In genomic region chr16:72013389-72013788, GRCh38 we compare ENCODE assay signal across 14 cellular contexts. TPM values are rescaled to one million over a fixed set of nuclear protein-coding genes. Genes with fewer than 3 reads are reported as not detected.
A peak's percentile ranks its signal among the peaks of the same experiment; 100 is the strongest.
DNase-seq lines count a peak whose midpoint lies in the region; FAIRE-seq and TF ChIP-seq lines count a peak whose summit lies in the region.
"Had no signal": no experiment of that assay in that cellular context is flagged by ENCODE, and none has a peak within 500 bp of the region (broad histone marks: within the 10 kb centered on the region; RNA-seq: fewer than 3 reads in every experiment).

No MANE protein-coding gene starts in this region.

- H3K9ac ChIP-seq in liver (ENCODE audit: low read depth in 1 of 2, low read length in 2 of 2): peak overlapping the region; percentile 55 to 93

- H3K36me3 ChIP-seq in liver (ENCODE audit: control insufficient read depth in 4 of 4, insufficient read depth in 3 of 4, low read depth in 1 of 4, low read length in 3 of 4) (peaks cover 0 to 3% (median 2%) of the 10 kb centered on the region in 4 donors), H7 (replicated peaks; ENCODE audit: control insufficient read depth, insufficient read depth, low read length) (peaks cover 19% of the 10 kb centered on the region)

- FAIRE-seq in urothelium cell line (lab: Jason Lieb, UNC): no peak
- FAIRE-seq: colon, TTC549 had no signal

- TF ChIP-seq CTCF in liver (IDR thresholded peaks at IDR 0.05; ENCODE audit: low read depth, low read length, missing input control): no peak

- DNase-seq in A172 (ENCODE audit: low spot score) (peak; percentile 17), HPDE6-E6E7 (ENCODE audit: extremely low spot score) (peak; percentile 75), astrocyte of the hippocampus (ENCODE audit: low read depth, low spot score) (peak; percentile 67), urothelium cell line (ENCODE audit: low spot score) (no peak), NCI-H82 treated with DMSO at 0.1 percent for 48 hours (lab: John Stamatoyannopoulos, UW; ENCODE audit: unreplicated experiment) (no peak), H7 (no peak)
- DNase-seq in stimulated activated naive CD4-positive, alpha-beta T cell treated with Interleukin-2 at 50 U/mL for 16 hours (lab: John Stamatoyannopoulos, UW): no peak
- DNase-seq: DND-41; NCI-H446; stimulated activated CD4-positive, alpha-beta T cell treated with anti-CD3 and anti-CD28 coated beads, Interleukin-12 subunit alpha, Interleukin-12 subunit beta, amount 100 ng/mL, for 4 hours had no signal

- H3K27me3 ChIP-seq in liver (ENCODE audit: control insufficient read depth in 4 of 4, insufficient read depth in 4 of 4, low read length in 3 of 4) (no peaks in the 10 kb centered on the region), H7 (ENCODE audit: control insufficient read depth, insufficient read depth, low read length) (no peaks in the 10 kb centered on the region)

- 16% methylated on average over 5 of the region's 5 CpGs for WGBS in liver

- TF ChIP-seq RAD21 in liver (IDR thresholded peaks at IDR 0.05): no peak

- H3K4me3 ChIP-seq in liver (ENCODE audit: low read depth in 1 of 3, low read length in 3 of 3) (peak overlapping the region; percentile 61 to 97 (median 95)), H7 (ENCODE audit: insufficient read depth, low read depth, low read length) (no peak overlapping the region)

- H3K4me1 ChIP-seq in liver (ENCODE audit: control insufficient read depth in 4 of 4, insufficient read depth in 4 of 4, low read length in 3 of 4): peaks cover 7 to 40% (median 19%) of the 10 kb centered on the region in 4 donors

- H3K27ac ChIP-seq in liver (ENCODE audit: low read depth in 1 of 2, low read length in 2 of 2): peak overlapping the region; percentile 86 to 88

- H3K9me3 ChIP-seq in liver (ENCODE audit: control insufficient read depth in 4 of 4, low read length in 3 of 4): no peaks in the 10 kb centered on the region

TF ChIP-seq in liver, 16 proteins besides CTCF, POLR2A, EP300 and RAD21:
- TF ChIP-seq HNF4G (IDR thresholded peaks at IDR 0.05) (no peak), MAX (IDR thresholded peaks at IDR 0.05) (peak; percentile 45), RXRA (IDR thresholded peaks at IDR 0.05) (peak in 1 of 2 donors; percentile 26), HNF4A (conservative IDR thresholded peaks at IDR 0.05) (peak in 1 of 2 donors; percentile 22), JUND (IDR thresholded peaks at IDR 0.05) (peak in 1 of 2 donors; percentile 30)

RNA-seq across cellular contexts. Expression of gene DHODH, which starts 4.8 kb away (rescaled TPM):
- 10.2 and 12.9 TPM in 2 replicates for total RNA-seq in A172 (2014; rRNA removed; shearing (Covaris generic))
- total RNA-seq in liver: 100 to 1,000 TPM in 1 of 2 donors, 10 to 100 TPM in 1; 14.4 to 150 TPM
- polyA plus RNA-seq in liver: 10 to 100 TPM; 62.7 to 96.1 TPM
- total RNA-seq in H7 (2014; rRNA removed; shearing (Covaris generic)): 21.8 and 22.4 TPM in 2 replicates

RNA-seq across cellular contexts. Expression of gene PKD1L3, which starts 13.2 kb away (rescaled TPM):
- total RNA-seq in A172 (2014; rRNA removed; shearing (Covaris generic)): not detected in 2 replicates
- total RNA-seq in liver: 1 to 10 TPM; 1.2 to 3.3 TPM
- under 1 TPM; 0.15 to 0.57 TPM for polyA plus RNA-seq in liver
- 0.03 TPM in 1 of 2 replicates, not detected in the other for total RNA-seq in H7 (2014; rRNA removed; shearing (Covaris generic))
- polyA plus RNA-seq: immature natural killer cell had no signal

RNA-seq across cellular contexts. Expression of gene HP, which starts 40.9 kb away (rescaled TPM):
- not detected in 2 replicates for total RNA-seq in A172 (2014; rRNA removed; shearing (Covaris generic))
- total RNA-seq in liver: over 10,000 TPM; 13,922 to 117,679 TPM
- polyA plus RNA-seq in liver: over 10,000 TPM; 42,039 to 64,932 TPM
- total RNA-seq in H7 (2014; rRNA removed; shearing (Covaris generic)): 1.6 and 9.8 TPM in 2 replicates
- polyA plus RNA-seq: immature natural killer cell had no signal

RNA-seq across cellular contexts. Expression of gene HPR, which starts 49.6 kb away (rescaled TPM):
- total RNA-seq in A172 (2014; rRNA removed; shearing (Covaris generic)): 0.19 TPM in 1 of 2 replicates, not detected in the other
- 100 to 1,000 TPM in 1 of 2 donors, 10 to 100 TPM in 1; 94.5 to 129 TPM for total RNA-seq in liver
- polyA plus RNA-seq in liver: 1,000 to 10,000 TPM in 1 of 2 donors, 100 to 1,000 TPM in 1; 201 to 1,958 TPM
- total RNA-seq in H7 (2014; rRNA removed; shearing (Covaris generic)): not detected in 2 replicates
- polyA plus RNA-seq: immature natural killer cell had no signal

Comparison
In these comparisons a context has a peak if more than half of its experiments do, and no peak if none do; other contexts are left out.
1. DNase-seq: peak in A172 (single experiment), HPDE6-E6E7 (single experiment) and astrocyte of the hippocampus (single experiment); none in urothelium cell line (single experiment), NCI-H82 treated with DMSO at 0.1 percent for 48 hours (single experiment), H7 (single experiment) and stimulated activated naive CD4-positive, alpha-beta T cell treated with Interleukin-2 at 50 U/mL for 16 hours (single experiment).
2. RNA of gene HP, which starts 40.9 kb away (total RNA-seq): 13,922 to 117,679 TPM in liver; 1.6 to 9.8 TPM in H7 and not detected in A172; every median in the first group is over 1,000 times any median in the second.